In genomic region chr1:64861611-64862010, GRCh38 we compare ENCODE assay signal across 9 cellular contexts.
A peak's percentile ranks its signal among the peaks of the same experiment; 100 is the strongest.
DNase-seq lines count a peak whose midpoint lies in the region; ATAC-seq and TF ChIP-seq lines count a peak whose summit lies in the region.
"Had no signal": no experiment of that assay in that cellular context is flagged by ENCODE, and none has a peak within 500 bp of the region (broad histone marks: within the 10 kb centered on the region; RNA-seq: fewer than 3 reads in every experiment).

No MANE protein-coding gene starts in this region.

- H3K4me3 ChIP-seq in HFF-Myc (replicated peaks; ENCODE audit: low read depth, low read length) (no peak overlapping the region), lung (no peak overlapping the region)

- no peaks in the 10 kb centered on the region for H3K27me3 ChIP-seq in lung (ENCODE audit: control insufficient read depth, insufficient read depth)

- H3K9me3 ChIP-seq in lung (ENCODE audit: control insufficient read depth in 2 of 2, insufficient read depth in 1 of 2, low read length in 1 of 2): no peaks in the 10 kb centered on the region

- no peak overlapping the region for H3K27ac ChIP-seq in lung (ENCODE audit: low read depth in 1 of 2, low read length in 1 of 2)

- 55% methylated on average over 4 of the region's 4 CpGs for WGBS in lung, 2 donors

- peaks cover 0 to 3% of the 10 kb centered on the region in 2 donors for H3K4me1 ChIP-seq in lung (ENCODE audit: control insufficient read depth in 2 of 2, insufficient read depth in 2 of 2, low read length in 2 of 2)

- ATAC-seq in lung (ENCODE audit: insufficient read depth, low FRiP score) (peak; percentile 54), HG03354 (IDR thresholded peaks at IDR 0.05; ENCODE audit: poor library complexity, severe bottlenecking, unreplicated experiment) (no peak)

- peaks cover 24 to 42% of the 10 kb centered on the region in 2 donors for H3K36me3 ChIP-seq in lung (ENCODE audit: control insufficient read depth in 2 of 2, insufficient read depth in 2 of 2, low read length in 2 of 2)

- DNase-seq in AG09319 (ENCODE audit: extremely low read depth, low read depth) (no peak), HFF-Myc (ENCODE audit: extremely low read depth, low read depth) (no peak), astrocyte of the hippocampus (ENCODE audit: low read depth, low spot score) (peak; percentile 44), lung (ENCODE audit: low spot score) (peak; percentile 35), NCI-H2227 (lab: John Stamatoyannopoulos, UW; ENCODE audit: unreplicated experiment) (no peak)
- DNase-seq in activated CD4-positive, alpha-beta T cell treated with anti-CD3 and anti-CD28 coated beads for 48 hours: no peak
- no peak for DNase-seq in activated CD8-positive, alpha-beta memory T cell treated with anti-CD3 and anti-CD28 coated beads, Interleukin-2, amount 50 U/mL, for 4 hours
- DNase-seq: NCI-H187 treated with DMSO at 0.1 percent for 48 hours had no signal

- TF ChIP-seq CTCF in AG09319 (IDR thresholded peaks at IDR 0.05; ENCODE audit: low read depth, low read length): peak; percentile 22
- peak; percentile 14 for TF ChIP-seq CTCF in HFF-Myc (IDR thresholded peaks at IDR 0.05; ENCODE audit: low read depth, low read length, missing control alignments)
- no peak for TF ChIP-seq CTCF in lung (IDR thresholded peaks at IDR 0.05; ENCODE audit: control extremely low read depth, extremely low read depth)

Comparison
In these comparisons a context has a peak if more than half of its experiments do, and no peak if none do; other contexts are left out.
1. DNase-seq: peak in astrocyte of the hippocampus (single experiment) and lung (single experiment); none in AG09319 (single experiment), HFF-Myc (single experiment), NCI-H2227 (single experiment), activated CD4-positive, alpha-beta T cell treated with anti-CD3 and anti-CD28 coated beads for 48 hours (single experiment) and activated CD8-positive, alpha-beta memory T cell treated with anti-CD3 and anti-CD28 coated beads, Interleukin-2, amount 50 U/mL, for 4 hours (single experiment).